In genomic region chr19:35031072-35031881, GRCh38 we compare ENCODE assay signal across 9 cellular contexts. TPM values are rescaled to one million over a fixed set of nuclear protein-coding genes. Genes with fewer than 3 reads are reported as not detected.
DNase-seq lines count a peak whose midpoint lies in the region; ATAC-seq, FAIRE-seq and TF ChIP-seq lines count a peak whose summit lies in the region.
"Had no signal": no experiment of that assay in that cellular context is flagged by ENCODE, and none has a peak within 500 bp of the region (broad histone marks: within the 10 kb centered on the region; RNA-seq: fewer than 3 reads in every experiment).

No MANE protein-coding gene starts in this region.

- H3K27ac Mint-ChIP-seq in HFFc6, result peak overlapping the region; percentile 15; the same call in 1 of the 2 replicates
- H3K27ac Mint-ChIP-seq in stimulated activated effector memory CD8-positive, alpha-beta T cell treated with anti-CD3 and anti-CD28 coated beads, Interleukin-12 subunit alpha, Interleukin-12 subunit beta, amount 100 ng/mL, for 72 hours, result peak overlapping the region; percentile 2

- peaks cover 15% of the 10 kb centered on the region; the same call in 1 of the 2 replicates for H3K36me3 Mint-ChIP-seq in HFFc6 (ENCODE audit: low read depth)
- peaks cover 24% of the 10 kb centered on the region for H3K36me3 Mint-ChIP-seq in stimulated activated effector memory CD8-positive, alpha-beta T cell treated with anti-CD3 and anti-CD28 coated beads, Interleukin-12 subunit alpha, Interleukin-12 subunit beta, amount 100 ng/mL, for 72 hours

- H3K4me2 ChIP-seq in A549, result peak overlapping the region; percentile 96

- H3K4me3 ChIP-seq in A549 (peak overlapping the region; percentile 73), body of pancreas (no peak overlapping the region), small intestine (ENCODE audit: low read depth in 1 of 2, low read length in 2 of 2) (peak overlapping the region in 1 of 2 donors; percentile 33)

- intact Hi-C loops in body of pancreas (cut with DNase I), result no loop called here

- H3K27me3 Mint-ChIP-seq in HFFc6 (ENCODE audit: insufficient read depth), result peaks cover 5% of the 10 kb centered on the region

- peak; percentile 11 to 27; a peak in 5 of 6 replicates for ATAC-seq in A549
- ATAC-seq in body of pancreas, result peak; percentile 19
- ATAC-seq in stimulated activated effector memory CD8-positive, alpha-beta T cell treated with anti-CD3 and anti-CD28 coated beads, Interleukin-12 subunit alpha, Interleukin-12 subunit beta, amount 100 ng/mL, for 72 hours, result no peak
- ATAC-seq in esophagus mucosa, result no peak

- TF ChIP-seq POLR2A in A549 (IDR thresholded peaks at IDR 0.05; ENCODE audit: low read length) (no peak), body of pancreas (IDR thresholded peaks at IDR 0.05) (peak in 1 of 3 donors; percentile 16)

- H3K4me1 ChIP-seq in A549, result peaks cover 12% of the 10 kb centered on the region
- peaks cover 28% of the 10 kb centered on the region for H3K4me1 ChIP-seq in body of pancreas
- peaks cover 0 to 3% of the 10 kb centered on the region in 2 donors for H3K4me1 ChIP-seq in small intestine (ENCODE audit: control insufficient read depth in 2 of 2, insufficient read depth in 1 of 2, low read depth in 1 of 2, low read length in 1 of 2)

- WGBS in A549 (ENCODE audit: missing lambda C conversion rate), result 53% methylated on average over 19 of the region's 31 CpGs
- 13 to 16% methylated on average over 25 to 30 of the region's 31 CpGs for WGBS in body of pancreas, 2 donors
- WGBS in small intestine, 3 donors, result 7 to 10% (median 8%) methylated on average over 31 of the region's 31 CpGs

- TF ChIP-seq CTCF in A549 (IDR thresholded peaks at IDR 0.05) (no peak), HFFc6 (IDR thresholded peaks at IDR 0.05) (no peak), body of pancreas (IDR thresholded peaks at IDR 0.05) (no peak)

- H3K27ac ChIP-seq in A549 (peak overlapping the region; percentile 77 to 91), body of pancreas (no peak overlapping the region), small intestine (ENCODE audit: low read depth in 1 of 2, low read length in 1 of 2) (no peak overlapping the region)

- H3K9me3 Mint-ChIP-seq in HFFc6, result no peaks in the 10 kb centered on the region
- H3K9me3 Mint-ChIP-seq in stimulated activated effector memory CD8-positive, alpha-beta T cell treated with anti-CD3 and anti-CD28 coated beads, Interleukin-12 subunit alpha, Interleukin-12 subunit beta, amount 100 ng/mL, for 72 hours, result no peaks in the 10 kb centered on the region

- H3K27me3 ChIP-seq in body of pancreas (peaks cover 0 to 3% of the 10 kb centered on the region in 2 donors), small intestine (ENCODE audit: control insufficient read depth in 2 of 2, insufficient read depth in 2 of 2, low read length in 2 of 2) (peaks cover 0 to 7% of the 10 kb centered on the region in 2 donors)

- no peak for TF ChIP-seq EP300 in A549 (IDR thresholded peaks at IDR 0.05)

- H3K36me3 ChIP-seq in body of pancreas (replicated peaks in 1 of 2; ENCODE audit: insufficient read depth in 1 of 2, low read depth in 2 of 2), result peaks cover 0 to under 1% of the 10 kb centered on the region in 2 donors
- peaks cover 0 to 7% of the 10 kb centered on the region in 2 donors for H3K36me3 ChIP-seq in small intestine (ENCODE audit: control insufficient read depth in 2 of 2, insufficient read depth in 2 of 2, low read length in 2 of 2)

- TF ChIP-seq RAD21 in A549 (conservative IDR thresholded peaks at IDR 0.05 in 1 of 2, IDR thresholded peaks at IDR 0.05 in 1 of 2), result no peak

- peak overlapping the region; percentile 90 for H3K4me3 Mint-ChIP-seq in HFFc6
- peak overlapping the region; percentile 54 for H3K4me3 Mint-ChIP-seq in stimulated activated effector memory CD8-positive, alpha-beta T cell treated with anti-CD3 and anti-CD28 coated beads, Interleukin-12 subunit alpha, Interleukin-12 subunit beta, amount 100 ng/mL, for 72 hours

- peaks cover 9% of the 10 kb centered on the region for H3K4me1 Mint-ChIP-seq in HFFc6 (ENCODE audit: low read depth)
- peaks cover 16% of the 10 kb centered on the region for H3K4me1 Mint-ChIP-seq in stimulated activated effector memory CD8-positive, alpha-beta T cell treated with anti-CD3 and anti-CD28 coated beads, Interleukin-12 subunit alpha, Interleukin-12 subunit beta, amount 100 ng/mL, for 72 hours

- POLR2A ChIA-PET in A549 (lab: Yijun Ruan, JAX), result interaction anchor here (0.6 to 2.0 kb wide), 5 partner anchors 14 to 1023 kb away, joined by 4 to 8 read pairs (median 6); partner anchors contain the start of genes GRAMD1A and THAP8

- H3K9me3 ChIP-seq in A549 (no peaks in the 10 kb centered on the region), body of pancreas (no peaks in the 10 kb centered on the region), small intestine (ENCODE audit: control insufficient read depth, low read depth) (no peaks in the 10 kb centered on the region)

- CTCF ChIA-PET in A549 (lab: Yijun Ruan, JAX), result interaction anchor here (0.5 to 48.0 kb wide), 6 partner anchors 16 to 83 kb away, joined by 3 to 1860 read pairs (median 6); partner anchors contain the start of genes GRAMD1A and ZNF792

- FAIRE-seq in A549 (lab: Jason Lieb, UNC) (no peak), small intestine (lab: Jason Lieb, UNC) (no peak)
- FAIRE-seq: GM18507 had no signal

- DNase-seq in A549 (ENCODE audit: low read depth in 1 of 2, low spot score in 1 of 2), result peak in 1 of 2 experiments; percentile 68
- no peak for DNase-seq in HFFc6
- no peak for DNase-seq in body of pancreas
- peak; percentile 61 for DNase-seq in iPS-NIHi7 (ENCODE audit: extremely low spot score)
- no peak for DNase-seq in stimulated activated effector memory CD8-positive, alpha-beta T cell treated with anti-CD3 and anti-CD28 coated beads, Interleukin-12 subunit alpha, Interleukin-12 subunit beta, amount 100 ng/mL, for 72 hours (ENCODE audit: low spot score in 2 of 2)
- DNase-seq in NCI-H1092 (lab: John Stamatoyannopoulos, UW), result no peak
- no peak for DNase-seq in small intestine

TF ChIP-seq in A549, 52 proteins besides CTCF, POLR2A, EP300 and RAD21:
- TF ChIP-seq POLR2AphosphoS2 (conservative IDR thresholded peaks at IDR 0.05; ENCODE audit: low read length), result 0 out of 2 replicates have a peak, but pooled peaks have one; percentile 29
- TF ChIP-seq CBX2 (IDR thresholded peaks at IDR 0.05; ENCODE audit: borderline replicate concordance, low read depth), result no peak
- TF ChIP-seq CEBPB (IDR thresholded peaks at IDR 0.05), result no peak
- TF ChIP-seq CBX8 (IDR thresholded peaks at IDR 0.05), result no peak
- TF ChIP-seq HEYL (CRISPR knock-in tag; IDR thresholded peaks at IDR 0.05), result no peak
- TF ChIP-seq BHLHE40 (IDR thresholded peaks at IDR 0.05; ENCODE audit: low read depth, low read length), result no peak
- TF ChIP-seq TFCP2L1 (CRISPR knock-in tag; IDR thresholded peaks at IDR 0.05), result 0 out of 2 replicates have a peak, but pooled peaks have one; percentile 17
- no peak for TF ChIP-seq JUNB (IDR thresholded peaks at IDR 0.05)

RNA-seq across cellular contexts. Expression of gene SCN1B, which starts 1.0 kb away (rescaled TPM):
- 11.0 and 12.8 TPM in 2 replicates for polyA plus RNA-seq in A549 (2011; rRNA removed)
- polyA plus RNA-seq in A549 (2012; cell fraction: cytosol; rRNA removed), result 14.1 and 15.1 TPM in 2 replicates
- polyA plus RNA-seq in A549 (2012; cell fraction: nucleus; rRNA removed), result 21.3 and 22.5 TPM in 2 replicates
- polyA plus RNA-seq in A549 (2017; fragmentation: RNase III; extraction: RNeasy Plus Mini Kit Qiagen cat#74134 plus additional on column Dnase treatment), result 10.3 to 11.4 TPM (median 11.3 TPM) in 3 replicates
- 7.9 and 12.7 TPM in 2 replicates for polyA minus RNA-seq in A549 (2011; rRNA and poly(A)+ RNA removed)
- 10 to 100 TPM in 4 of 6 experiments, 1 to 10 TPM in 2; 6.8 to 14.2 (median 12.6) TPM for total RNA-seq in HFFc6 (2021; fragmentation: NEBNext Ultra II Directional; extraction: Animal tissue kit (Norgen Biotek cat#: 25700))
- 10 to 100 TPM in 1 of 2 donors, 1 to 10 TPM in 1; 2.3 to 23.6 TPM for total RNA-seq in body of pancreas
- 0.88 TPM for total RNA-seq in esophagus mucosa
- polyA plus RNA-seq in small intestine, result 10 to 100 TPM in 1 of 3 donors, 1 to 10 TPM in 1, not detected in 1; 2.4 to 10.1 TPM

RNA-seq across cellular contexts. Expression of gene HPN, which starts 10.2 kb away (rescaled TPM):
- 0.08 and 0.09 TPM in 2 replicates for polyA plus RNA-seq in A549 (2011; rRNA removed)
- polyA plus RNA-seq in A549 (2012; cell fraction: cytosol; rRNA removed), result 0.04 TPM in 2 replicates
- 0.47 and 0.66 TPM in 2 replicates for polyA plus RNA-seq in A549 (2012; cell fraction: nucleus; rRNA removed)
- 0.04 to 0.12 TPM (median 0.06 TPM) in 3 replicates for polyA plus RNA-seq in A549 (2017; fragmentation: RNase III; extraction: RNeasy Plus Mini Kit Qiagen cat#74134 plus additional on column Dnase treatment)
- polyA minus RNA-seq in A549 (2011; rRNA and poly(A)+ RNA removed), result not detected in 2 replicates
- total RNA-seq in HFFc6 (2021; fragmentation: NEBNext Ultra II Directional; extraction: Animal tissue kit (Norgen Biotek cat#: 25700)), result not detected
- 100 to 1,000 TPM; 135 to 289 TPM for total RNA-seq in body of pancreas
- total RNA-seq in esophagus mucosa, result not detected
- 1 to 10 TPM in 1 of 3 donors, not detected in 2; 1.8 TPM for polyA plus RNA-seq in small intestine

RNA-seq across cellular contexts. Expression of gene GRAMD1A, which starts 31.2 kb away (rescaled TPM):
- polyA plus RNA-seq in A549 (2011; rRNA removed) (184 and 221 TPM in 2 replicates), A549 (2017; fragmentation: RNase III; extraction: RNeasy Plus Mini Kit Qiagen cat#74134 plus additional on column Dnase treatment) (104 to 131 TPM (median 128 TPM) in 3 replicates), small intestine (10 to 100 TPM in 1 of 3 donors, 1 to 10 TPM in 2; 2.0 to 36.3 (median 8.4) TPM)
- polyA plus RNA-seq in A549 (2012; cell fraction: cytosol; rRNA removed), result 170 and 209 TPM in 2 replicates
- polyA plus RNA-seq in A549 (2012; cell fraction: nucleus; rRNA removed), result 411 and 413 TPM in 2 replicates
- polyA minus RNA-seq in A549 (2011; rRNA and poly(A)+ RNA removed), result 237 and 239 TPM in 2 replicates
- 10 to 100 TPM; 48.2 to 51.3 (median 50.0) TPM for total RNA-seq in HFFc6 (2021; fragmentation: NEBNext Ultra II Directional; extraction: Animal tissue kit (Norgen Biotek cat#: 25700))
- total RNA-seq in body of pancreas (10 to 100 TPM; 90.8 to 94.9 TPM), esophagus mucosa (11.8 TPM)

Comparison
In these comparisons a context has a peak if more than half of its experiments do, and no peak if none do; other contexts are left out.
1. ATAC-seq: peak in A549 (2 of 2) and body of pancreas (single experiment); none in stimulated activated effector memory CD8-positive, alpha-beta T cell treated with anti-CD3 and anti-CD28 coated beads, Interleukin-12 subunit alpha, Interleukin-12 subunit beta, amount 100 ng/mL, for 72 hours (single experiment) and esophagus mucosa (single experiment).
2. H3K27ac ChIP-seq: peak in A549 (2 of 2); none in body of pancreas (0 of 4) and small intestine (0 of 2).
3. RNA of gene HPN, which starts 10.2 kb away (total RNA-seq): 135 to 289 TPM in body of pancreas; not detected in HFFc6 and not detected in esophagus mucosa (single experiment); every median in the first group is over 100 times any median in the second.